In genomic region chr17:47066095-47066494, GRCh38 we compare ENCODE assay signal across 12 cellular contexts.
DNase-seq lines count a peak whose midpoint lies in the region; ATAC-seq and TF ChIP-seq lines count a peak whose summit lies in the region.
"Had no signal": no experiment of that assay in that cellular context is flagged by ENCODE, and none has a peak within 500 bp of the region (broad histone marks: within the 10 kb centered on the region; RNA-seq: fewer than 3 reads in every experiment).

No MANE protein-coding gene starts in this region.

- no peaks in the 10 kb centered on the region for H3K9me3 Mint-ChIP-seq in stimulated activated naive CD8-positive, alpha-beta T cell treated with anti-CD3 and anti-CD28 coated beads, Interleukin-15, Interleukin-2, amounts not matched to agents 100 ng/mL and 50 ng/mL, for 24 hours
- H3K9me3 Mint-ChIP-seq in activated T-helper 17 cell treated with anti-CD3 and anti-CD28 coated beads, Interleukin-2, amount 50 U/mL, for 72 hours: no peaks in the 10 kb centered on the region
- no peaks in the 10 kb centered on the region for H3K9me3 Mint-ChIP-seq in type B pancreatic cell

- H3K27me3 ChIP-seq in iPS-18a (ENCODE audit: control insufficient read depth, insufficient read depth, low read length) (no peaks in the 10 kb centered on the region), uterus (no peaks in the 10 kb centered on the region)
- H3K27me3 ChIP-seq: MG63, right atrium auricular region had no signal

- no peak for TF ChIP-seq POLR2A in uterus (IDR thresholded peaks at IDR 0.05)

- peaks cover 16% of the 10 kb centered on the region for H3K4me1 ChIP-seq in iPS-18a (ENCODE audit: control insufficient read depth, low read depth, low read length)
- no peaks in the 10 kb centered on the region for H3K4me1 ChIP-seq in uterus

- no peak for ATAC-seq in stimulated activated naive CD8-positive, alpha-beta T cell treated with anti-CD3 and anti-CD28 coated beads, Interleukin-15, Interleukin-2, amounts not matched to agents 100 U/mL and 50 U/mL, for 24 hours
- ATAC-seq in activated T-helper 17 cell treated with anti-CD3 and anti-CD28 coated beads, Interleukin-2, amount 50 U/mL, for 72 hours (replicated peaks): no peak
- ATAC-seq in HG02938 (IDR thresholded peaks at IDR 0.05; ENCODE audit: unreplicated experiment): no peak
- ATAC-seq in HG02678 (IDR thresholded peaks at IDR 0.05; ENCODE audit: unreplicated experiment): no peak

- H3K27ac Mint-ChIP-seq in stimulated activated naive CD8-positive, alpha-beta T cell treated with anti-CD3 and anti-CD28 coated beads, Interleukin-15, Interleukin-2, amounts not matched to agents 100 ng/mL and 50 ng/mL, for 24 hours: peak overlapping the region; percentile 95
- peak overlapping the region; percentile 44 for H3K27ac Mint-ChIP-seq in activated T-helper 17 cell treated with anti-CD3 and anti-CD28 coated beads, Interleukin-2, amount 50 U/mL, for 72 hours
- H3K27ac Mint-ChIP-seq in type B pancreatic cell: peak overlapping the region; percentile 46

- DNase-seq in stimulated activated naive CD8-positive, alpha-beta T cell treated with anti-CD3 and anti-CD28 coated beads, Interleukin-15, Interleukin-2, amounts not matched to agents 100 U/mL and 50 U/mL, for 24 hours: no peak
- DNase-seq in type B pancreatic cell (ENCODE audit: extremely low spot score, unreplicated experiment) (no peak), uterus (no peak)
- DNase-seq: activated naive CD4-positive, alpha-beta T cell treated with anti-CD3 and anti-CD28 coated beads, Interleukin-2, amount 50 U/mL, for 16 hours; MG63; T1000 had no signal

- peaks cover 15% of the 10 kb centered on the region for H3K36me3 Mint-ChIP-seq in stimulated activated naive CD8-positive, alpha-beta T cell treated with anti-CD3 and anti-CD28 coated beads, Interleukin-15, Interleukin-2, amounts not matched to agents 100 ng/mL and 50 ng/mL, for 24 hours (ENCODE audit: low read depth)
- H3K36me3 Mint-ChIP-seq in activated T-helper 17 cell treated with anti-CD3 and anti-CD28 coated beads, Interleukin-2, amount 50 U/mL, for 72 hours (ENCODE audit: low read depth): no peaks in the 10 kb centered on the region
- no peaks in the 10 kb centered on the region for H3K36me3 Mint-ChIP-seq in type B pancreatic cell

- H3K9me3 ChIP-seq in iPS-18a (ENCODE audit: control insufficient read depth, low read depth, low read length) (no peaks in the 10 kb centered on the region), uterus (no peaks in the 10 kb centered on the region)
- H3K9me3 ChIP-seq: MG63, right atrium auricular region had no signal

- H3K4me3 ChIP-seq in iPS-18a (ENCODE audit: low read length): peak overlapping the region; percentile 84
- no peak overlapping the region for H3K4me3 ChIP-seq in uterus

- H3K27me3 Mint-ChIP-seq in stimulated activated naive CD8-positive, alpha-beta T cell treated with anti-CD3 and anti-CD28 coated beads, Interleukin-15, Interleukin-2, amounts not matched to agents 100 ng/mL and 50 ng/mL, for 24 hours: no peaks in the 10 kb centered on the region
- no peaks in the 10 kb centered on the region for H3K27me3 Mint-ChIP-seq in activated T-helper 17 cell treated with anti-CD3 and anti-CD28 coated beads, Interleukin-2, amount 50 U/mL, for 72 hours
- H3K27me3 Mint-ChIP-seq in type B pancreatic cell: no peaks in the 10 kb centered on the region

- intact Hi-C loops in uterus (cut with DNase I; ENCODE audit: low total_unique reads): no loop called here

- no peaks in the 10 kb centered on the region for H3K36me3 ChIP-seq in iPS-18a (ENCODE audit: control insufficient read depth, low read depth, low read length)
- H3K36me3 ChIP-seq in uterus: no peaks in the 10 kb centered on the region
- H3K36me3 ChIP-seq: right atrium auricular region had no signal

- H3K9ac ChIP-seq in iPS-18a (ENCODE audit: low read length): no peak overlapping the region

- H3K27ac ChIP-seq in iPS-18a (ENCODE audit: low read length): no peak overlapping the region
- no peak overlapping the region for H3K27ac ChIP-seq in uterus

- TF ChIP-seq CTCF in type B pancreatic cell (conservative IDR thresholded peaks at IDR 0.05): no peak
- TF ChIP-seq CTCF in uterus (IDR thresholded peaks at IDR 0.05): no peak

- H3K4me3 Mint-ChIP-seq in stimulated activated naive CD8-positive, alpha-beta T cell treated with anti-CD3 and anti-CD28 coated beads, Interleukin-15, Interleukin-2, amounts not matched to agents 100 ng/mL and 50 ng/mL, for 24 hours: peak overlapping the region; percentile 94
- peak overlapping the region; percentile 84 for H3K4me3 Mint-ChIP-seq in activated T-helper 17 cell treated with anti-CD3 and anti-CD28 coated beads, Interleukin-2, amount 50 U/mL, for 72 hours
- H3K4me3 Mint-ChIP-seq in type B pancreatic cell: peak overlapping the region; percentile 95

- H3K4me1 Mint-ChIP-seq in stimulated activated naive CD8-positive, alpha-beta T cell treated with anti-CD3 and anti-CD28 coated beads, Interleukin-15, Interleukin-2, amounts not matched to agents 100 ng/mL and 50 ng/mL, for 24 hours (ENCODE audit: low read depth): peaks cover 30% of the 10 kb centered on the region
- H3K4me1 Mint-ChIP-seq in activated T-helper 17 cell treated with anti-CD3 and anti-CD28 coated beads, Interleukin-2, amount 50 U/mL, for 72 hours: peaks cover 7% of the 10 kb centered on the region
- H3K4me1 Mint-ChIP-seq in type B pancreatic cell (ENCODE audit: unreplicated experiment): peaks cover 15% of the 10 kb centered on the region

Comparison
In these comparisons a context has a peak if more than half of its experiments do, and no peak if none do; other contexts are left out.
1. H3K27ac Mint-ChIP-seq: peak in every context shown above with its lines; median percentile 95 in stimulated activated naive CD8-positive, alpha-beta T cell treated with anti-CD3 and anti-CD28 coated beads, Interleukin-15, Interleukin-2, amounts not matched to agents 100 ng/mL and 50 ng/mL, for 24 hours; 46 in type B pancreatic cell; 44 in activated T-helper 17 cell treated with anti-CD3 and anti-CD28 coated beads, Interleukin-2, amount 50 U/mL, for 72 hours.